Comparison of ENCODE assay signal across 8 cellular contexts in the genomic region with DNA sequence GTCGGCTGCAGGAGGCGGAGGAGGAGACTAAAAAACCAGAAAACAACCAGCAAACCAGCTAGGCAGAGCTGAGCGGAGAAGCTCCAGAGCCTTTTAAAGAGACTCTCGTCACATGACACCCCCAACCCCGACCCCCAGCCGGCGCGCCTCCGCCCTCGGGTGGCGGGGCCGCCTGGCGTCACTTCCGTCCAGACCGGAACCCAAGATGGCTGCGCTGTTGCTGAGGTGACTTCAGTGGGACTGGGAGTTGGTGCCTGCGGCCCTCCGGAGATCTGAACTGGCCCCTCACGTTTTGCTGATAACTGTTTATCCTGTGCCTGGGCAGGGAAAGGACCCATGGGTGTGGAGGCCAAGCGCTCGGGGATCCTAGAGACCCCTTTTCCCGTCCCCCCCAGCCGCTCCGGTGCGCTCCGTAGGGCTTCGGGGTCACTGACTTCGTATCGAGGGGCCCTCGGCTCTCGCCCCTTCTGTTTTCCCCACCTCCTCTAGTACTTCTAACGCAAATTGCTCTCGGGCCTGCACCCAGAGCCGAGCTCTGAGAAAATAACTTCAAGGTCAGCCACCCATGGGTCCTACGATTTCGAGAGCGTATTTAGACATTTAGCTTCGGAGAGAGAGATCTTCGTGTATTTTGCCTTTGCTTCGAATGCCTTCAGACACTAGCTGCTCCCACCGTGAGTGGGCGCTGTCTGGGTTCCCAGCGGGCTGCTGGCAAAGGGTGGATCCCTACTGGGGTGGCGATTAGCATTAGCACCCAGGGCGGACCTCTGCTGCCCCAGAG. TPM values are rescaled to one million over a fixed set of nuclear protein-coding genes. Genes with fewer than 3 reads are reported as not detected.
DNase-seq lines count a peak whose midpoint lies in the region; ATAC-seq and TF ChIP-seq lines count a peak whose summit lies in the region.

A gene with protein sequence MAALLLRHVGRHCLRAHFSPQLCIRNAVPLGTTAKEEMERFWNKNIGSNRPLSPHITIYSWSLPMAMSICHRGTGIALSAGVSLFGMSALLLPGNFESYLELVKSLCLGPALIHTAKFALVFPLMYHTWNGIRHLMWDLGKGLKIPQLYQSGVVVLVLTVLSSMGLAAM (plus strand): TSS at position 181 of the 781 bp plus-strand sequence. CDS start 25 bp downstream, at position 206.

- peak; percentile 79 for TF ChIP-seq POLR2A in NB4 (IDR thresholded peaks at IDR 0.05; ENCODE audit: extremely low read depth, insufficient read length)

- H3K9me3 ChIP-seq in osteoblast (ENCODE audit: low read depth, low read length) (no peaks in the 10 kb centered on the region), thoracic aorta (no peaks in the 10 kb centered on the region)

- POLR2A ChIA-PET in GM10248 (lab: Yijun Ruan, JAX) = no interaction called here

- no peaks in the 10 kb centered on the region for H3K27me3 ChIP-seq in osteoblast (ENCODE audit: insufficient read depth, low read length)
- H3K27me3 ChIP-seq in thoracic aorta (replicated peaks; ENCODE audit: insufficient read depth) = no peaks in the 10 kb centered on the region

- peaks cover 26% of the 10 kb centered on the region for H3K4me1 Mint-ChIP-seq in activated naive CD8-positive, alpha-beta T cell (ENCODE audit: low read depth)
- peaks cover 28% of the 10 kb centered on the region for H3K4me1 Mint-ChIP-seq in glutamatergic neuron (ENCODE audit: low read depth, unreplicated experiment)

- H3K9me3 Mint-ChIP-seq in activated naive CD8-positive, alpha-beta T cell (ENCODE audit: low read depth) = no peaks in the 10 kb centered on the region
- H3K9me3 Mint-ChIP-seq in glutamatergic neuron (ENCODE audit: unreplicated experiment) = peaks cover 2% of the 10 kb centered on the region

- H3K27me3 Mint-ChIP-seq in activated naive CD8-positive, alpha-beta T cell = no peaks in the 10 kb centered on the region
- peaks cover 8% of the 10 kb centered on the region for H3K27me3 Mint-ChIP-seq in glutamatergic neuron (ENCODE audit: unreplicated experiment)

- DNase-seq in GM10248 (ENCODE audit: extremely low spot score) (peak; percentile 95), HFF-Myc (ENCODE audit: extremely low read depth, low read depth) (peak; percentile 61), NB4 (ENCODE audit: low read depth) (peak; percentile 94), SKM-1 treated with dmso at 0.1 percent for 144 hours (lab: John Stamatoyannopoulos, UW; ENCODE audit: unreplicated experiment) (peak; percentile 89), glutamatergic neuron (peak; percentile 92), osteoblast (ENCODE audit: insufficient read length, low spot score, missing footprints) (peak; percentile 95), thoracic aorta (ENCODE audit: low spot score) (peak; percentile 53)

- TF ChIP-seq CTCF in GM10248 (IDR thresholded peaks at IDR 0.05; ENCODE audit: control extremely low read depth, extremely low read depth, low read depth, missing control alignments) (peak; percentile 20), HFF-Myc (IDR thresholded peaks at IDR 0.05; ENCODE audit: low read depth, low read length, missing control alignments) (peak; percentile 51), NB4 (IDR thresholded peaks at IDR 0.05; ENCODE audit: low read depth, low read length) (peak; percentile 64), glutamatergic neuron (IDR thresholded peaks at IDR 0.05; ENCODE audit: partially characterized antibody, unreplicated experiment) (no peak), osteoblast (IDR thresholded peaks at IDR 0.05; ENCODE audit: extremely low read depth, low read depth, low read length) (peak; percentile 63), thoracic aorta (IDR thresholded peaks at IDR 0.05) (no peak)

- H3K27ac Mint-ChIP-seq in activated naive CD8-positive, alpha-beta T cell = peak within 1 kb of the TSS; percentile 97
- H3K27ac Mint-ChIP-seq in glutamatergic neuron (ENCODE audit: unreplicated experiment) = peak within 1 kb of the TSS; percentile 98

- ATAC-seq in thoracic aorta (ENCODE audit: insufficient number of reproducible peaks, low FRiP score, low read depth) = peak; percentile 80

- H3K4me3 Mint-ChIP-seq in activated naive CD8-positive, alpha-beta T cell = peak within 1 kb of the TSS; percentile 97
- peak within 1 kb of the TSS; percentile 98 for H3K4me3 Mint-ChIP-seq in glutamatergic neuron (ENCODE audit: unreplicated experiment)

- H3K4me2 ChIP-seq in osteoblast (ENCODE audit: insufficient read depth, low read length) = peak within 1 kb of the TSS; percentile 95

- H3K4me3 ChIP-seq in HFF-Myc (replicated peaks; ENCODE audit: low read depth, low read length) = peak within 1 kb of the TSS; percentile 95
- peak within 1 kb of the TSS; percentile 95 for H3K4me3 ChIP-seq in NB4 (ENCODE audit: low read depth, low read length)
- H3K4me3 ChIP-seq in osteoblast (ENCODE audit: insufficient read depth, low read length) = peak within 1 kb of the TSS; percentile 91
- peak within 1 kb of the TSS; percentile 92 for H3K4me3 ChIP-seq in thoracic aorta

- H3K4me1 ChIP-seq in osteoblast (ENCODE audit: insufficient read depth, low read length) (peaks cover 15% of the 10 kb centered on the region), thoracic aorta (ENCODE audit: control insufficient read depth in 1 of 2, low read depth in 2 of 2) (peaks cover 10 to 14% of the 10 kb centered on the region in 2 donors)

- peak within 1 kb of the TSS; percentile 94 for H2AFZ ChIP-seq in osteoblast (ENCODE audit: low read length)

- H3K27ac ChIP-seq in osteoblast (ENCODE audit: low read depth, low read length) (peak within 1 kb of the TSS; percentile 94), thoracic aorta (peak within 1 kb of the TSS; percentile 76 to 93)

- no peaks in the 10 kb centered on the region for H4K20me1 ChIP-seq in osteoblast (ENCODE audit: insufficient read depth, low read length)

- H3K36me3 Mint-ChIP-seq in activated naive CD8-positive, alpha-beta T cell = no peaks in the 10 kb centered on the region
- H3K36me3 Mint-ChIP-seq in glutamatergic neuron (ENCODE audit: unreplicated experiment) = no peaks in the 10 kb centered on the region

- H3K36me3 ChIP-seq in osteoblast (ENCODE audit: insufficient read depth, low read length) (peaks cover 3% of the 10 kb centered on the region), thoracic aorta (peaks cover 4% of the 10 kb centered on the region)

- CTCF ChIA-PET in GM10248 (lab: Yijun Ruan, JAX) = interaction anchor here (1.0 to 2.1 kb wide), 5 partner anchors 23 to 149 kb away, joined by 3 to 9 read pairs (median 5); no protein-coding TSS in a partner anchor

- peaks cover 35% of the 10 kb centered on the region for H3K79me2 ChIP-seq in osteoblast (ENCODE audit: insufficient read depth, low read length)

RNA-seq across cellular contexts. Expression of the gene that starts here (rescaled TPM):
- total RNA-seq in glutamatergic neuron (ENCODE audit: unreplicated experiment) = 170 TPM
- total RNA-seq in osteoblast = 20.3 and 26.5 TPM in 2 replicates
- total RNA-seq in thoracic aorta = 10 to 100 TPM; 38.9 to 95.7 TPM

Comparison
In these comparisons a context has a peak if more than half of its experiments do, and no peak if none do; other contexts are left out.
1. Peak in every context shown above with its lines: DNase-seq, ATAC-seq, H3K4me3 ChIP-seq and H3K27ac ChIP-seq.
2. CTCF ChIP-seq: peak in GM10248 (single experiment), HFF-Myc (single experiment), NB4 (single experiment) and osteoblast (single experiment); none in glutamatergic neuron (single experiment) and thoracic aorta (single experiment).